ENCODE assay signal across 1 cellular context in genomic region chr17:28968269-28968913, GRCh38.
TF ChIP-seq lines count a peak whose summit lies in the region.

No MANE protein-coding gene starts in this region.

TF ChIP-seq in Ishikawa, 13 proteins besides CTCF, POLR2A, EP300 and RAD21 (continued from another document):
- 0 out of 2 replicates have a peak, but pooled peaks have one; percentile 29 for TF ChIP-seq USF1 (IDR thresholded peaks at IDR 0.05)
- TF ChIP-seq CEBPB (IDR thresholded peaks at IDR 0.05) = peak; percentile 57; the same call in 1 of the 2 replicates
- peak; percentile 92 for TF ChIP-seq TEAD4 (IDR thresholded peaks at IDR 0.05)
- no peak for TF ChIP-seq CREB1 (IDR thresholded peaks at IDR 0.05; ENCODE audit: low read depth)
- TF ChIP-seq NFIC (IDR thresholded peaks at IDR 0.05) = peak; percentile 96
- TF ChIP-seq ZBTB7A (IDR thresholded peaks at IDR 0.05; ENCODE audit: low read depth) = no peak
- peak; percentile 93 for TF ChIP-seq TCF12 (IDR thresholded peaks at IDR 0.05; ENCODE audit: low read depth)
- no peak for TF ChIP-seq REST (IDR thresholded peaks at IDR 0.05; ENCODE audit: low read depth)
- TF ChIP-seq FOXM1 (IDR thresholded peaks at IDR 0.05; ENCODE audit: borderline replicate concordance, low read depth) = peak; percentile 70; the same call in 1 of the 2 replicates
- TF ChIP-seq MAX (IDR thresholded peaks at IDR 0.05) = peak; percentile 58; the same call in 1 of the 2 replicates
- TF ChIP-seq YY1 (IDR thresholded peaks at IDR 0.05; ENCODE audit: low read depth) = peak; percentile 64; the same call in 1 of the 2 replicates
- TF ChIP-seq EGR1 (IDR thresholded peaks at IDR 0.05) = no peak
